1 cellular context compared by ENCODE assay signal in the genomic region with DNA sequence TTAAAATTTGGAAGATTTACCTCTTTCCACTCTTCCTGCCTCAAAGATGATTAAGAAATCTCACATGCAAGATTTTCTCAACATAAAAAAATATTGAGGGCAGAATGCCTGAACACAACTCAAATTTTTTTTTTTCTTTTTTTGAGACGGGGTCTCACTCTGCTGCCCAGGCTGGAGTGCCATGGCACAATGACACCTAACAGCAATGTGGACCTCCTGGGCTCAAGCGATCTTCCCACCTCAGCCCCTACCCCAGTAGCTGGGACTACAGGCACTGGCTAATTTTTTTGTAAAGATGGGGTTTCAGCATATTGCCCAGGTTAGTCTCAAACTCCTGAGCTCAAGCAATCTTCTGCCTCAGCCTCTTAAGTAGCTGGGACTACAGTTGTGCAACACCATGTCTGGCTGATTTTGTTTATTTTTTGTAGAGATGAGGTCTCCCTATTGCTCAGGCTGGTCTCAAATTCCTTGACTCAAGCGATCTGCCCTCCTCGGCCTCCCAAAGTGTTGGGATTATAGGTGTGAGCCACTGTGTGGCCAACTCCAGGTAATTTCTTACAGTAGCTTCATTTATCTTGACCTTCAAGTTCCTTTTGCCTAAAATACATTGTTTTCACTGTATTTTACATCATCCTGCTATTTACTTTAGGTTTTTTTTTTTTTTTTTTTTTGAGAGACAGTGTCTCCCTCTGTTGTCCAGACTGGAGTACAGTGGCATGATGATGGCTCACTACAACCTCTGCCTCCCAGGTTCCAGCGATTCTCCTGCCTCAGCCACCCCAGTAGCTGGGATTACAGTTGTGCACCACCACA.
A peak's percentile ranks its signal among the peaks of the same experiment; 100 is the strongest.
TF ChIP-seq lines count a peak whose summit lies in the region.

No MANE protein-coding gene starts in this region.

TF ChIP-seq in GM12878, 131 proteins besides CTCF, POLR2A, EP300 and RAD21:
- no peak for TF ChIP-seq MTA3 (IDR thresholded peaks at IDR 0.05; ENCODE audit: borderline replicate concordance, low read length)
- peak; percentile 40; the same call in 1 of the 2 replicates for TF ChIP-seq ZNF384 (IDR thresholded peaks at IDR 0.05; ENCODE audit: borderline replicate concordance, low read depth, low read length)
- no peak for TF ChIP-seq MYB (IDR thresholded peaks at IDR 0.05; ENCODE audit: borderline replicate concordance, low read depth, low read length)
- no peak for TF ChIP-seq SREBF2 (IDR thresholded peaks at IDR 0.05; ENCODE audit: low read length)
- TF ChIP-seq NRF1 (conservative IDR thresholded peaks at IDR 0.05; ENCODE audit: low read depth, low read length), result no peak
